In genomic region chr4:2817701-2818350, GRCh38 we compare ENCODE assay signal across 8 cellular contexts. TPM values are rescaled to one million over a fixed set of nuclear protein-coding genes. Genes with fewer than 3 reads are reported as not detected.
DNase-seq lines count a peak whose midpoint lies in the region; ATAC-seq and TF ChIP-seq lines count a peak whose summit lies in the region.

No MANE protein-coding gene starts in this region.

- no peak for TF ChIP-seq CTCF in GM13976 (IDR thresholded peaks at IDR 0.05; ENCODE audit: borderline replicate concordance, control extremely low read depth, extremely low read depth, insufficient read depth, missing control alignments)
- TF ChIP-seq CTCF in WERI-Rb-1 (IDR thresholded peaks at IDR 0.05; ENCODE audit: low read depth, low read length): no peak
- no peak for TF ChIP-seq CTCF in fibroblast of pulmonary artery (IDR thresholded peaks at IDR 0.05; ENCODE audit: low read length, missing control alignments)
- TF ChIP-seq CTCF in osteocyte (IDR thresholded peaks at IDR 0.05): no peak

- H3K4me1 Mint-ChIP-seq in osteocyte (ENCODE audit: unreplicated experiment): peaks cover 35% of the 10 kb centered on the region

- peaks cover 23% of the 10 kb centered on the region for H3K36me3 Mint-ChIP-seq in osteocyte (ENCODE audit: unreplicated experiment)

- H3K27me3 Mint-ChIP-seq in osteocyte (ENCODE audit: unreplicated experiment): no peaks in the 10 kb centered on the region

- peak overlapping the region; percentile 71 for H3K4me3 Mint-ChIP-seq in osteocyte (ENCODE audit: unreplicated experiment)

- DNase-seq in AG08395 (ENCODE audit: low spot score): peak; percentile 59
- peak; percentile 75 for DNase-seq in GM13976 (ENCODE audit: low spot score)
- peak; percentile 69 for DNase-seq in WERI-Rb-1
- no peak for DNase-seq in fibroblast of pulmonary artery (ENCODE audit: low read depth)
- no peak for DNase-seq in osteocyte (ENCODE audit: extremely low spot score, unreplicated experiment)
- no peak for DNase-seq in NOMO-1 (lab: John Stamatoyannopoulos, UW; ENCODE audit: unreplicated experiment in 2 of 2)
- DNase-seq in T1000 (lab: John Stamatoyannopoulos, UW): no peak

- H3K9me3 ChIP-seq in WERI-Rb-1 (ENCODE audit: severe bottlenecking): peaks cover 6% of the 10 kb centered on the region

- H3K4me3 ChIP-seq in WERI-Rb-1 (ENCODE audit: low read depth, low read length) (peak overlapping the region; percentile 71), fibroblast of pulmonary artery (replicated peaks; ENCODE audit: low read depth, low read length) (peak overlapping the region; percentile 51)

- in situ Hi-C loops in GM13976 (cut with MboI; ENCODE audit: low sequenced_read_pairs, unreplicated experiment): no loop called here

- H3K9me3 Mint-ChIP-seq in osteocyte (ENCODE audit: unreplicated experiment): peaks cover 6% of the 10 kb centered on the region

- H3K27ac ChIP-seq in WERI-Rb-1: peak overlapping the region; percentile 91

- H3K27ac Mint-ChIP-seq in osteocyte (ENCODE audit: unreplicated experiment): peak overlapping the region; percentile 57

- peaks cover 33% of the 10 kb centered on the region for H3K36me3 ChIP-seq in WERI-Rb-1

- no peak for ATAC-seq in GM19463 (IDR thresholded peaks at IDR 0.05; ENCODE audit: unreplicated experiment)

- H3K27me3 ChIP-seq in WERI-Rb-1 (ENCODE audit: insufficient read depth, low read depth, severe bottlenecking): no peaks in the 10 kb centered on the region

RNA-seq across cellular contexts. Expression of gene SH3BP2, which starts 24.9 kb away (rescaled TPM):
- total RNA-seq in osteocyte: 105 and 110 TPM in 2 replicates

RNA-seq across cellular contexts. Expression of gene ADD1, which starts 25.8 kb away (rescaled TPM):
- 273 and 274 TPM in 2 replicates for total RNA-seq in osteocyte

Comparison
In these comparisons a context has a peak if more than half of its experiments do, and no peak if none do; other contexts are left out.
1. DNase-seq: peak in AG08395 (single experiment), GM13976 (single experiment) and WERI-Rb-1 (single experiment); none in fibroblast of pulmonary artery (single experiment), osteocyte (single experiment), NOMO-1 (0 of 2) and T1000 (single experiment).